Comparison of ENCODE assay signal across 4 cellular contexts in genomic region chr12:15824516-15824915, GRCh38.
"Had no signal": no experiment of that assay in that cellular context is flagged by ENCODE, and none has a peak within 500 bp of the region (broad histone marks: within the 10 kb centered on the region; RNA-seq: fewer than 3 reads in every experiment).

No MANE protein-coding gene starts in this region.

- H3K9me3 Mint-ChIP-seq: GM23338, H9 had no signal

- H3K4me3 ChIP-seq: GM23338 had no signal

- DNase-seq: H9, HCEC 1CT, IMR-90 had no signal

- H3K4me2 ChIP-seq: GM23338 had no signal

- H3K27ac Mint-ChIP-seq: GM23338 had no signal

- H3K4me3 Mint-ChIP-seq: GM23338, H9 had no signal

- H2AFZ ChIP-seq: GM23338 had no signal
